In the genomic region with DNA sequence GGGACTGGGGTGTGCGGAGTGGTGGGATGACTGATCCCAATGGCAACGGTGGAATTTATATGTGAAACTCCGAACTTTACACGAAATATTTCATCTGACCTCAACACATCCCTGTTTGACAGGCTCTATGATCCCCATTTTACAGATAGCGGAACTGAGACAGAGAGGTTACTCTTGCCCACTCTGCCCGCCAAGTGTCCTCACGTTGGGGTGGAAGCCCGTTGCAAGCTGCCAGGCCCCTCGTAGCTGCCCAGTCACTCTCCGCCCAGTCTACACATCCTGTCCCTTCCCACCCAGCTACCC, we compare ENCODE assay signal across 8 cellular contexts. TPM values are rescaled to one million over a fixed set of nuclear protein-coding genes. Genes with fewer than 3 reads are reported as not detected.
A peak's percentile ranks its signal among the peaks of the same experiment; 100 is the strongest.
DNase-seq lines count a peak whose midpoint lies in the region; TF ChIP-seq lines count a peak whose summit lies in the region.

No MANE protein-coding gene starts in this region.

- H3K27me3 Mint-ChIP-seq in activated CD4-positive, alpha-beta T cell treated with anti-CD3 and anti-CD28 coated beads, Interleukin-2, amount 10 ng/mL, durations not matched to agents 7 days and 5 days = no peaks in the 10 kb centered on the region
- no peaks in the 10 kb centered on the region for H3K27me3 Mint-ChIP-seq in activated T-helper 2 cell treated with anti-CD3 and anti-CD28 coated beads, Interferon-gamma antibody, Interleukin-2, Interleukin-4, amounts not matched to agents 10 μg/mL and 5 μg/mL and 100 μg/mL, durations not matched to agents 14 hours and 24 hours and 36 hours (ENCODE audit: low read depth)

- H3K4me3 Mint-ChIP-seq in activated CD4-positive, alpha-beta T cell treated with anti-CD3 and anti-CD28 coated beads, Interleukin-2, amount 10 ng/mL, durations not matched to agents 7 days and 5 days = peak overlapping the region; percentile 90
- peak overlapping the region; percentile 88 for H3K4me3 Mint-ChIP-seq in activated T-helper 2 cell treated with anti-CD3 and anti-CD28 coated beads, Interferon-gamma antibody, Interleukin-2, Interleukin-4, amounts not matched to agents 10 μg/mL and 5 μg/mL and 100 μg/mL, durations not matched to agents 14 hours and 24 hours and 36 hours (ENCODE audit: low read depth)

- TF ChIP-seq CTCF in kidney epithelial cell (IDR thresholded peaks at IDR 0.05; ENCODE audit: insufficient read depth, low read length, poor library complexity, severe bottlenecking) = no peak

- H3K27ac ChIP-seq in substantia nigra (ENCODE audit: low read depth, low read length, poor library complexity, severe bottlenecking) = peak overlapping the region; percentile 45

- H3K27me3 ChIP-seq in kidney epithelial cell (ENCODE audit: control insufficient read depth, insufficient read depth, low read length) = no peaks in the 10 kb centered on the region

- no peaks in the 10 kb centered on the region for H3K36me3 ChIP-seq in kidney epithelial cell (ENCODE audit: control insufficient read depth, insufficient read depth, low read length)

- intact Hi-C loops in activated T-helper 2 cell treated with anti-CD3 and anti-CD28 coated beads, Interferon-gamma antibody, Interleukin-2, Interleukin-4, amounts not matched to agents 10 μg/mL and 5 μg/mL and 100 μg/mL, durations not matched to agents 14 hours and 24 hours and 36 hours (cut with micrococcal nuclease) = loop anchor here (5.0 kb wide), 1 partner anchor 259 kb away; no protein-coding TSS in a partner anchor

- no peaks in the 10 kb centered on the region for H3K36me3 Mint-ChIP-seq in activated CD4-positive, alpha-beta T cell treated with anti-CD3 and anti-CD28 coated beads, Interleukin-2, amount 10 ng/mL, durations not matched to agents 7 days and 5 days (ENCODE audit: low read depth)
- peaks cover 19% of the 10 kb centered on the region for H3K36me3 Mint-ChIP-seq in activated T-helper 2 cell treated with anti-CD3 and anti-CD28 coated beads, Interferon-gamma antibody, Interleukin-2, Interleukin-4, amounts not matched to agents 10 μg/mL and 5 μg/mL and 100 μg/mL, durations not matched to agents 14 hours and 24 hours and 36 hours (ENCODE audit: low read depth)

- CTCF ChIA-PET in activated CD4-positive, alpha-beta T cell treated with anti-CD3 and anti-CD28 coated beads, Interleukin-2, amount 10 ng/mL, durations not matched to agents 7 days and 5 days (lab: Charles Lee) = interaction anchor here (0.5 to 3.6 kb wide), 16 partner anchors 9 to 289 kb away, joined by 3 to 17 read pairs (median 4); no protein-coding TSS in a partner anchor

- H3K9me3 Mint-ChIP-seq in activated CD4-positive, alpha-beta T cell treated with anti-CD3 and anti-CD28 coated beads, Interleukin-2, amount 10 ng/mL, durations not matched to agents 7 days and 5 days = no peaks in the 10 kb centered on the region
- no peaks in the 10 kb centered on the region for H3K9me3 Mint-ChIP-seq in activated T-helper 2 cell treated with anti-CD3 and anti-CD28 coated beads, Interferon-gamma antibody, Interleukin-2, Interleukin-4, amounts not matched to agents 10 μg/mL and 5 μg/mL and 100 μg/mL, durations not matched to agents 14 hours and 24 hours and 36 hours

- peak overlapping the region; percentile 98 for H3K27ac Mint-ChIP-seq in activated CD4-positive, alpha-beta T cell treated with anti-CD3 and anti-CD28 coated beads, Interleukin-2, amount 10 ng/mL, durations not matched to agents 7 days and 5 days
- H3K27ac Mint-ChIP-seq in activated T-helper 2 cell treated with anti-CD3 and anti-CD28 coated beads, Interferon-gamma antibody, Interleukin-2, Interleukin-4, amounts not matched to agents 10 μg/mL and 5 μg/mL and 100 μg/mL, durations not matched to agents 14 hours and 24 hours and 36 hours = peak overlapping the region; percentile 96

- POLR2A ChIA-PET in activated CD4-positive, alpha-beta T cell treated with anti-CD3 and anti-CD28 coated beads, Interleukin-2, amount 10 ng/mL, durations not matched to agents 7 days and 5 days (lab: Charles Lee) = interaction anchor here (1.5 kb wide), 1 partner anchor 48 kb away, joined by 10 read pairs; no protein-coding TSS in a partner anchor

- H3K4me1 Mint-ChIP-seq in activated CD4-positive, alpha-beta T cell treated with anti-CD3 and anti-CD28 coated beads, Interleukin-2, amount 10 ng/mL, durations not matched to agents 7 days and 5 days = peaks cover 56% of the 10 kb centered on the region
- H3K4me1 Mint-ChIP-seq in activated T-helper 2 cell treated with anti-CD3 and anti-CD28 coated beads, Interferon-gamma antibody, Interleukin-2, Interleukin-4, amounts not matched to agents 10 μg/mL and 5 μg/mL and 100 μg/mL, durations not matched to agents 14 hours and 24 hours and 36 hours (ENCODE audit: low read depth) = peaks cover 53% of the 10 kb centered on the region

- peak overlapping the region; percentile 50 for H3K4me3 ChIP-seq in kidney epithelial cell (ENCODE audit: low read depth, low read length)

- DNase-seq in activated CD4-positive, alpha-beta T cell treated with anti-CD3 and anti-CD28 coated beads, Interleukin-2, amount 10 ng/mL, durations not matched to agents 7 days and 5 days = no peak
- DNase-seq in activated CD4-positive, alpha-beta T cell treated with anti-CD3 and anti-CD28 coated beads for 4 hours = no peak
- DNase-seq in activated T-helper 2 cell treated with anti-CD3 and anti-CD28 coated beads, Interferon-gamma antibody, Interleukin-2, Interleukin-4, amounts not matched to agents 10 μg/mL and 5 μg/mL and 100 μg/mL, durations not matched to agents 14 hours and 24 hours and 36 hours (ENCODE audit: low spot score) = no peak
- DNase-seq in kidney epithelial cell (ENCODE audit: low read depth) (no peak), substantia nigra (lab: John Stamatoyannopoulos, UW) (no peak), NCI-H2081 treated with DMSO at 0.1 percent for 48 hours (lab: John Stamatoyannopoulos, UW) (no peak), SKM-1 treated with dmso at 0.1 percent for 144 hours (lab: John Stamatoyannopoulos, UW; ENCODE audit: unreplicated experiment) (no peak), COLO668 (lab: John Stamatoyannopoulos, UW; ENCODE audit: unreplicated experiment) (no peak)

RNA-seq across cellular contexts. Expression of a gene that starts 0.4 kb away (rescaled TPM):
- 10 to 100 TPM; 12.0 to 15.3 TPM for total RNA-seq in activated CD4-positive, alpha-beta T cell treated with anti-CD3 and anti-CD28 coated beads, Interleukin-2, amount 10 ng/mL, durations not matched to agents 7 days and 5 days
- total RNA-seq in activated T-helper 2 cell treated with anti-CD3 and anti-CD28 coated beads, Interferon-gamma antibody, Interleukin-2, Interleukin-4, amounts not matched to agents 10 μg/mL and 5 μg/mL and 100 μg/mL, durations not matched to agents 14 hours and 24 hours and 36 hours = 42.3 and 44.6 TPM in 2 replicates
- total RNA-seq in kidney epithelial cell = 53.8 and 57.1 TPM in 2 replicates

RNA-seq across cellular contexts. Expression of a gene that starts 48.9 kb away (rescaled TPM):
- 100 to 1,000 TPM; 649 to 781 TPM for total RNA-seq in activated CD4-positive, alpha-beta T cell treated with anti-CD3 and anti-CD28 coated beads, Interleukin-2, amount 10 ng/mL, durations not matched to agents 7 days and 5 days
- total RNA-seq in activated T-helper 2 cell treated with anti-CD3 and anti-CD28 coated beads, Interferon-gamma antibody, Interleukin-2, Interleukin-4, amounts not matched to agents 10 μg/mL and 5 μg/mL and 100 μg/mL, durations not matched to agents 14 hours and 24 hours and 36 hours = 835 and 845 TPM in 2 replicates
- total RNA-seq in kidney epithelial cell = 131 and 133 TPM in 2 replicates

RNA-seq across cellular contexts. Expression of a gene that starts 49.9 kb away (rescaled TPM):
- total RNA-seq in activated CD4-positive, alpha-beta T cell treated with anti-CD3 and anti-CD28 coated beads, Interleukin-2, amount 10 ng/mL, durations not matched to agents 7 days and 5 days = 100 to 1,000 TPM; 217 to 235 TPM
- total RNA-seq in activated T-helper 2 cell treated with anti-CD3 and anti-CD28 coated beads, Interferon-gamma antibody, Interleukin-2, Interleukin-4, amounts not matched to agents 10 μg/mL and 5 μg/mL and 100 μg/mL, durations not matched to agents 14 hours and 24 hours and 36 hours = 274 and 275 TPM in 2 replicates
- total RNA-seq in kidney epithelial cell = 104 and 107 TPM in 2 replicates
